In the genomic region with DNA sequence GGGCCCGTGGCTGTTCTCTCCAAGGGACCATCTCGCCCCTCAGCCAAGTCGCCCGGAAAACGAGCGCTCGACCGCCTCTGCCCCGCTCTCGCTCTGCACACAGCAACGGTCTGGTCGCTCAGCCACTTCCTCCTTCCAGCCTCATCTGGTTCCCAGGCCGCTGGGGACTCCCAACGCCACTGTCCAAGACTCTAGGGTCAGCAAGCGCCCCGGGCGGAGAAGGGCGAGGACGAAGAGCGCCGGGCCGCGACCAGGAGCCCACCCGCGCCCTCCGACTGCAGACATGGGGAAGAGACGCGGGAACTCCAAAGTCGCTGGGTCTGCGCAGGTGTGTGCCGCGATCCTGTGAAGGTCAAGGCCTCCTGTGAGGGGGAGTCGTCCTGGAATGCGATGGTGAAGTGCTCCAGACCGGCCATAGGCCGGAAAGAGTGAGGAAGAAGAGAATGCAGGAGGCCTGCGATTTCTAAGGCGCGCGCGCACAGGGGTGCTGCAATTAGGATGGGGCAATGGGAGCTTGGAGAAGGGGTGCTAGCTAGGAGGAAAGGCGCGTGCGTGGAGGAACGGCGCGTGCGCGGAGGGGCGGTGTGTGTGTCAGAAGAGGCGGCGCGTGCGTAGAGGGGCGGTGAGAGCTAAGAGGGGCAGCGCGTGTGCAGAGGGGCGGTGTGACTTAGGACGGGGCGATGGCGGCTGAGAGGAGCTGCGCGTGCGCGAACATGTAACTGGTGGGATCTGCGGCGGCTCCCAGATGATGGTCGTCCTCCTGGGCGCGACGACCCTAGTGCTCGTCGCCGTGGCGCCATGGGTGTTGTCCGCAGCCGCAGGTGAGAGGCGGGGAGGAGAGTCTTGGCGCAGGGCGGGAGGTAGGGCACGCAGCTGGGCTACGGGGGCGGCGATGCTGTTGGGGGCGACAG, we compare ENCODE assay signal across 8 cellular contexts. TPM values are rescaled to one million over a fixed set of nuclear protein-coding genes. Genes with fewer than 3 reads are reported as not detected.
DNase-seq lines count a peak whose midpoint lies in the region; ATAC-seq and TF ChIP-seq lines count a peak whose summit lies in the region.

Gene IFNAR1 (plus strand): TSS at position 660 of the 911 bp plus-strand sequence. CDS start 86 bp downstream, at position 746.

- H3K4me3 ChIP-seq in ovary: peak within 1 kb of the TSS; percentile 88
- peak within 1 kb of the TSS; percentile 93 to 98 (median 93) for H3K4me3 ChIP-seq in thyroid gland (replicated peaks in 1 of 3)

- no peaks in the 10 kb centered on the region for H3K9me3 ChIP-seq in ovary
- no peaks in the 10 kb centered on the region for H3K9me3 ChIP-seq in thyroid gland

- WGBS in ovary, 3 donors: 0 to 1% (median 1%) methylated on average over 76 to 85 of the region's 85 CpGs
- WGBS in thyroid gland, 2 donors: 1% methylated on average over 59 to 72 of the region's 85 CpGs

- H3K27ac ChIP-seq in ovary (peak within 1 kb of the TSS; percentile 93 to 95), thyroid gland (peak within 1 kb of the TSS; percentile 96 to 98 (median 98))

- no peak within 1 kb of the TSS for H3K4me3 Mint-ChIP-seq in activated naive CD8-positive, alpha-beta T cell treated with anti-CD3 and anti-CD28 coated beads for 36 hours

- TF ChIP-seq EP300 in ovary (IDR thresholded peaks at IDR 0.05): no peak

- TF ChIP-seq CTCF in GM10266 (IDR thresholded peaks at IDR 0.05; ENCODE audit: control insufficient read depth, insufficient read depth, low read depth, missing control alignments) (no peak), ovary (IDR thresholded peaks at IDR 0.05) (no peak), thyroid gland (IDR thresholded peaks at IDR 0.05) (peak in 2 of 6 experiments; percentile 2 to 3)

- ATAC-seq in HG02623 (IDR thresholded peaks at IDR 0.05; ENCODE audit: unreplicated experiment) (peak; percentile 85), SK-N-SH treated with all-trans-retinoic acid at 6 μM for 48 hours (peak; percentile 89)

- H3K36me3 Mint-ChIP-seq in activated naive CD8-positive, alpha-beta T cell treated with anti-CD3 and anti-CD28 coated beads for 36 hours: peaks cover 13% of the 10 kb centered on the region

- no peak within 1 kb of the TSS for H3K27ac Mint-ChIP-seq in activated naive CD8-positive, alpha-beta T cell treated with anti-CD3 and anti-CD28 coated beads for 36 hours

- H3K9me3 Mint-ChIP-seq in activated naive CD8-positive, alpha-beta T cell treated with anti-CD3 and anti-CD28 coated beads for 36 hours: no peaks in the 10 kb centered on the region

- H3K27me3 ChIP-seq in ovary (no peaks in the 10 kb centered on the region), thyroid gland (no peaks in the 10 kb centered on the region)

- H3K36me3 ChIP-seq in ovary: no peaks in the 10 kb centered on the region
- no peaks in the 10 kb centered on the region for H3K36me3 ChIP-seq in thyroid gland

- intact Hi-C loops in head of caudate nucleus (cut with DNase I) (no loop called here), ovary (cut with DNase I) (loop anchor here in 2 of 4 donors (10.0 kb wide), 2 partner anchors 120 kb away; no protein-coding TSS in a partner anchor), thyroid gland (cut with DNase I) (no loop called here)

- TF ChIP-seq POLR2A in ovary (IDR thresholded peaks at IDR 0.05): peak; percentile 73
- TF ChIP-seq POLR2A in thyroid gland (IDR thresholded peaks at IDR 0.05): peak; percentile 74 to 96

- no peaks in the 10 kb centered on the region for H3K27me3 Mint-ChIP-seq in activated naive CD8-positive, alpha-beta T cell treated with anti-CD3 and anti-CD28 coated beads for 36 hours

- peaks cover 28% of the 10 kb centered on the region for H3K4me1 Mint-ChIP-seq in activated naive CD8-positive, alpha-beta T cell treated with anti-CD3 and anti-CD28 coated beads for 36 hours

- peak; percentile 88 for DNase-seq in GM10266 (ENCODE audit: extremely low spot score)
- peak; percentile 99 for DNase-seq in NCI-H1092 treated with DMSO at 0.1 percent for 48 hours (lab: John Stamatoyannopoulos, UW)
- peak; percentile 99 for DNase-seq in activated naive CD8-positive, alpha-beta T cell treated with anti-CD3 and anti-CD28 coated beads for 36 hours
- peak; percentile 91 to 99 (median 96) for DNase-seq in head of caudate nucleus
- DNase-seq in ovary: peak; percentile 97 to 100 (median 99)
- peak; percentile 99 for DNase-seq in thyroid gland

- H3K4me1 ChIP-seq in ovary (ENCODE audit: insufficient read depth) (peaks cover 8% of the 10 kb centered on the region), thyroid gland (peaks cover 22 to 29% of the 10 kb centered on the region in 2 donors)

TF ChIP-seq in SK-N-SH treated with all-trans-retinoic acid at 6 μM for 48 hours, 23 proteins besides CTCF, POLR2A, EP300 and RAD21:
- 0 out of 2 replicates have a peak, but pooled peaks have one; percentile 37 for TF ChIP-seq TSHZ2 (CRISPR knock-in tag; IDR thresholded peaks at IDR 0.05)
- TF ChIP-seq ZFP3 (CRISPR knock-in tag; IDR thresholded peaks at IDR 0.05): 0 out of 2 replicates have a peak, but pooled peaks have one; percentile 49
- 0 out of 2 replicates have a peak, but pooled peaks have one; percentile 15 for TF ChIP-seq TCF4 (CRISPR knock-in tag; IDR thresholded peaks at IDR 0.05; ENCODE audit: borderline replicate concordance)
- TF ChIP-seq SNAI2 (CRISPR knock-in tag; IDR thresholded peaks at IDR 0.05): 0 out of 2 replicates have a peak, but pooled peaks have one; percentile 6
- no peak for TF ChIP-seq PPARA (CRISPR knock-in tag; IDR thresholded peaks at IDR 0.05; ENCODE audit: borderline replicate concordance)
- TF ChIP-seq ESRRG (CRISPR knock-in tag; IDR thresholded peaks at IDR 0.05): no peak

RNA-seq across cellular contexts. Expression of gene IFNAR1, which starts in this region (rescaled TPM):
- total RNA-seq in activated naive CD8-positive, alpha-beta T cell treated with anti-CD3 and anti-CD28 coated beads for 36 hours: 10 to 100 TPM; 32.3 to 34.7 TPM
- 10 to 100 TPM; 20.6 to 47.9 (median 35.1) TPM for total RNA-seq in ovary
- polyA plus RNA-seq in ovary: 10 to 100 TPM; 26.4 to 31.2 TPM
- 10 to 100 TPM; 37.0 to 51.2 (median 42.4) TPM for total RNA-seq in thyroid gland

Comparison
In these comparisons a context has a peak if more than half of its experiments do, and no peak if none do; other contexts are left out.
1. Peak in every context shown above with its lines: DNase-seq, ATAC-seq, H3K4me3 ChIP-seq and H3K27ac ChIP-seq.